ENCODE assay signal across 2 cellular contexts in the genomic region with DNA sequence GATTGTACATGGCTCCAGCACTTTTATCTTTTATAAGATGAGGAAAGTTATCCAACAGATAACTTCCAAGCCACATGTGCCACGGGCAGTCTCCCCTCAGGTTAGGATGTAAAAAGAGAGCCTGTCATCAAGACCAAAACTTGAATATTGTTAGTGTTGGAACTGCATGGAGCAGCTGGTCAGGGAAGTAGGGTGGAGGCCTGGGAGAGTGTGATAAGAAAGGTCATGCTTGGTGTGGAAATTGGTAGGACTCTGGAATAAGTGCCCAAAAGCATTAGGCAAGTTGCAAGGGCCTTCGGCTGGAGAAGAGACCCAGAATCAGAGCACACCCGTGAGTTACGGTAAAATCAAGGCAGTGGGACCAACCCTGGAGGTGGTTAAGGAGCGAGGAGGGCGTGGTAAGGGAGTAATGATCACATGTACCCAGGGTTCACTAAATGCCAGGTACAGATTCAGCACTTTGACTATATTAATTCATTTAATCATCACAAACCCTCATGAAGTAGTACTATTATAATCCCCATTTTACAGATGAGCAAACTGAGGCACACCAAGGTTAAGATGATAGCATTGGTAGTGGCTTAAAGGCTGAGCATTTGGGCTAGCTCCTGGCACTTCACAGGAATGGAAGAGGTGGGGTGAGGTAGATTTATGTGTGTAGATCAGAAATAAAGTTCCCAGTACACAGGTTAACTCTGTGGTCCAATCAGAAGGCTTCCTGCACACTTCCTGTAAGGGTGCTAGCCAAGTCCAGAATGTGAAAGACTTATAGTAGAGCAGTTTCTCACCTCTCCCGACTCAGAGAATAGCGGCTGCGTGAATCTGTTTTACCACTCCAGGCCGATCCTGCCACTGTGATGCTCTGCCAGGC.
TF ChIP-seq lines count a peak whose summit lies in the region.

No MANE protein-coding gene starts in this region.

TF ChIP-seq in endothelial cell of umbilical vein, 7 proteins besides CTCF, POLR2A, EP300 and RAD21:
- no peak for TF ChIP-seq MYC (IDR thresholded peaks at IDR 0.05; ENCODE audit: low read depth, low read length)
- TF ChIP-seq, protein P1, sequence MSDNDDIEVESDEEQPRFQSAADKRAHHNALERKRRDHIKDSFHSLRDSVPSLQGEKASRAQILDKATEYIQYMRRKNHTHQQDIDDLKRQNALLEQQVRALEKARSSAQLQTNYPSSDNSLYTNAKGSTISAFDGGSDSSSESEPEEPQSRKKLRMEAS (IDR thresholded peaks at IDR 0.05; ENCODE audit: insufficient read depth, insufficient read length) = no peak
- no peak for TF ChIP-seq GATA2 (IDR thresholded peaks at IDR 0.05; ENCODE audit: insufficient read depth, insufficient read length, low read depth, low read length)
- no peak for TF ChIP-seq EZH2 (IDR thresholded peaks at IDR 0.05; ENCODE audit: borderline replicate concordance, low read depth, low read length, severe bottlenecking)
- no peak for TF ChIP-seq JUN (IDR thresholded peaks at IDR 0.05; ENCODE audit: borderline replicate concordance, insufficient read depth, insufficient read length, low read depth)
- no peak for TF ChIP-seq FOS (IDR thresholded peaks at IDR 0.05; ENCODE audit: borderline replicate concordance, insufficient read depth, low read length)
- no peak for TF ChIP-seq POLR2AphosphoS5 (IDR thresholded peaks at IDR 0.05; ENCODE audit: insufficient read depth, low read depth, low read length)

TF ChIP-seq in GM23338, 12 proteins besides CTCF, POLR2A, EP300 and RAD21:
- TF ChIP-seq EZH2phosphoT487 (IDR thresholded peaks at IDR 0.05; ENCODE audit: unreplicated experiment) = no peak
- TF ChIP-seq NANOG (IDR thresholded peaks at IDR 0.05; ENCODE audit: borderline replicate concordance) = no peak
- TF ChIP-seq, protein P2, sequence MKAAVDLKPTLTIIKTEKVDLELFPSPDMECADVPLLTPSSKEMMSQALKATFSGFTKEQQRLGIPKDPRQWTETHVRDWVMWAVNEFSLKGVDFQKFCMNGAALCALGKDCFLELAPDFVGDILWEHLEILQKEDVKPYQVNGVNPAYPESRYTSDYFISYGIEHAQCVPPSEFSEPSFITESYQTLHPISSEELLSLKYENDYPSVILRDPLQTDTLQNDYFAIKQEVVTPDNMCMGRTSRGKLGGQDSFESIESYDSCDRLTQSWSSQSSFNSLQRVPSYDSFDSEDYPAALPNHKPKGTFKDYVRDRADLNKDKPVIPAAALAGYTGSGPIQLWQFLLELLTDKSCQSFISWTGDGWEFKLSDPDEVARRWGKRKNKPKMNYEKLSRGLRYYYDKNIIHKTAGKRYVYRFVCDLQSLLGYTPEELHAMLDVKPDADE (IDR thresholded peaks at IDR 0.05) = no peak
- TF ChIP-seq JUNB (IDR thresholded peaks at IDR 0.05; ENCODE audit: unreplicated experiment) = no peak
- TF ChIP-seq STAT1 (IDR thresholded peaks at IDR 0.05; ENCODE audit: unreplicated experiment) = no peak
TF ChIP-seq in GM23338: peak in this region for 0.
